1 cellular context compared by ENCODE assay signal in the genomic region with DNA sequence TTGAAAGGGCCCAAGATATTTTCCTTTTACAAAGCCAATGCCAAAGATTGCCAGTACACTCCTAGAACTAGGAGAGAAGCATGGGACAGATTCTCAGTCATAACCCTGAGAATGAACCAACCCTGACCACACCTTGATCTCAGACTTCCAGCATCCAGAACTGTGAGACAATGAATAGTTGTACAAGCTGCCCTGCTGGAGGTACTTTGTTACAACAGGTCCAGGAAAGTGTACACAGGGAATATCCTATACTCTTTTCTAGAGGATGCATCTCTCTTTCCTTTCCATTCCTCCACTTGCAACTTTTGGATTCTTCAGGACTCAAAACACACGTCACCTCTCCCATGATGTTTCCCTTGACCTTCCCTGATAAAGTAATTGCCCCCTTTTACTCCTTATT.
TF ChIP-seq lines count a peak whose summit lies in the region.

No MANE protein-coding gene starts in this region.

TF ChIP-seq in HepG2, 621 proteins besides CTCF, POLR2A, EP300 and RAD21 (continued from another document):
- TF ChIP-seq KIAA2018 (CRISPR knock-in tag; IDR thresholded peaks at IDR 0.05; ENCODE audit: borderline replicate concordance) (no peak), MTA1 (CRISPR knock-in tag; IDR thresholded peaks at IDR 0.05; ENCODE audit: borderline replicate concordance) (no peak), ZNF549 (CRISPR knock-in tag; IDR thresholded peaks at IDR 0.05) (no peak), ZNF550 (CRISPR knock-in tag; IDR thresholded peaks at IDR 0.05; ENCODE audit: borderline replicate concordance) (no peak), SALL2 (CRISPR knock-in tag; IDR thresholded peaks at IDR 0.05) (no peak), RBAK (CRISPR knock-in tag; IDR thresholded peaks at IDR 0.05) (no peak), MXD4 (CRISPR knock-in tag; IDR thresholded peaks at IDR 0.05) (no peak)
